8 cellular contexts compared by ENCODE assay signal in the genomic region with DNA sequence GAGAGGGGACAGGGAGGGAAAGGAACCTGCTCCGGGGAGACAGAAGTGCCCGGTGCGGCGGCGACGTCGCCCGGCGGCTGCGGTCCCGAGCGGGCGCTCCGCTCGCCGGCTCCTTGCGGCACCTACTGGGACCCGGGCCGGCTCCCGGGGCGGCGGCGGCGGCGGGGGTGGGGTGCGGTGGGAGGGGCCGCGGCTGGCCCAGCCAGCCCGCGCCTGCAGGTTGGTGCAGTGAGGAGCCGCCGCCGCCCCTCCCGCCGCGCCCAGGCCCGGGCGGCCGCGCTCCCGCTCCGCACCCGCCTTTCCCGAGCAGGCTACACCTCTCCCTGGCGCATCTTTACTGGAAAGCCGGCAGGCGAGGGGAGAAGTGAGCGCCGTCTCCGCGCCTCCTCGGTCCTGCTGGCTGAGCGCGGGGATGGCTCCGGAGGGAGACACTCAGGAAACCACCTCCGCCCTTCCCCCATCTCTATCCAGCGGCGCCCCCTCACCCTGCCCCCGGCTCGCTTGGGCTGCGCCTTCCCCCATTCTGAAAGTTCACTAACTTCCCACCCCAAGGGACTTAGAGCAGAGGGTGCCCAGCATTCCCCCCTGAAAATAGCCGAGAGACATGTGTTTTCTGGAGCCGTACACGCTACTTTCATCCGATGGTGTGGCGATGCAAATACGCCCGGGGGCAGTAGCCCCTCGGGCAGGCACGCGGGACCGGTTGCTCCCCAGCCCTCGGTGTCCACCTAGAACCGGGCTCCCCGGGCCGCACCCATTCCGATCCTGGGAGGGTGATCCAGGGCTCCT. TPM values are rescaled to one million over a fixed set of nuclear protein-coding genes. Genes with fewer than 3 reads are reported as not detected.
DNase-seq lines count a peak whose midpoint lies in the region; ATAC-seq, FAIRE-seq and TF ChIP-seq lines count a peak whose summit lies in the region.

Gene PLD5 (minus strand): TSS at position 127 of the 789 bp plus-strand sequence.

- POLR2A ChIA-PET in CD8-positive, alpha-beta memory T cell (lab: Charles Lee), result no interaction called here
- POLR2A ChIA-PET in K562 (lab: Yijun Ruan, JAX) (interaction anchor here (0.7 kb wide), 1 partner anchor 20 kb away, joined by 3 read pairs; no protein-coding TSS in a partner anchor), HepG2 (lab: Yijun Ruan, JAX) (no interaction called here)

- no peak within 1 kb of the TSS for H2AFZ ChIP-seq in K562 (ENCODE audit: low read depth, low read length)
- no peak within 1 kb of the TSS for H2AFZ ChIP-seq in HepG2 (ENCODE audit: low read length)

- H3K36me3 Mint-ChIP-seq in CD8-positive, alpha-beta memory T cell, result no peaks in the 10 kb centered on the region

- H3K27ac ChIP-seq in CD8-positive, alpha-beta memory T cell (ENCODE audit: low read depth, low read length), result no peak within 1 kb of the TSS
- H3K27ac ChIP-seq in K562 (ENCODE audit: extremely low read depth, low read depth, low read length), result no peak within 1 kb of the TSS
- H3K27ac ChIP-seq in HepG2 (ENCODE audit: extremely low read length, insufficient read depth, low read length), result no peak within 1 kb of the TSS
- H3K27ac ChIP-seq in urinary bladder (ENCODE audit: low read depth), result no peak within 1 kb of the TSS

- no peaks in the 10 kb centered on the region for H3K79me2 ChIP-seq in K562 (ENCODE audit: control insufficient read depth, insufficient read depth, low read length)
- no peaks in the 10 kb centered on the region for H3K79me2 ChIP-seq in HepG2 (ENCODE audit: insufficient read depth, low read length)

- H3K4me3 ChIP-seq in CD8-positive, alpha-beta memory T cell (ENCODE audit: low read length), result no peak within 1 kb of the TSS
- H3K4me3 ChIP-seq in MG63 (peak within 1 kb of the TSS; percentile 27), K562 (no peak within 1 kb of the TSS), HepG2 (replicated peaks in 1 of 3; ENCODE audit: insufficient read depth in 1 of 3, low read depth in 2 of 3, low read length in 3 of 3) (peak within 1 kb of the TSS in 2 of 3 experiments; percentile 31 to 43; a peak in 2 of 6 replicates), urinary bladder (ENCODE audit: low read depth, low read length) (peak within 1 kb of the TSS; percentile 43)

- H3K9me3 ChIP-seq in CD8-positive, alpha-beta memory T cell (ENCODE audit: low read length), result no peaks in the 10 kb centered on the region
- no peaks in the 10 kb centered on the region for H3K9me3 ChIP-seq in MG63
- no peaks in the 10 kb centered on the region for H3K9me3 ChIP-seq in K562 (replicated peaks; ENCODE audit: control insufficient read depth, insufficient read depth, low read depth, low read length)
- no peaks in the 10 kb centered on the region for H3K9me3 ChIP-seq in HepG2 (ENCODE audit: low read length)

- H3K27me3 ChIP-seq in CD8-positive, alpha-beta memory T cell (ENCODE audit: insufficient read depth, low read length, poor library complexity, severe bottlenecking), result peaks cover 11% of the 10 kb centered on the region
- H3K27me3 ChIP-seq in MG63, result peaks cover 37% of the 10 kb centered on the region
- H3K27me3 ChIP-seq in K562 (ENCODE audit: control insufficient read depth in 2 of 2, insufficient read depth in 2 of 2, low read length in 2 of 2), result peaks cover 3 to 4% of the 10 kb centered on the region in 2 experiments; a peak in 1 of 5 replicates
- H3K27me3 ChIP-seq in HepG2 (ENCODE audit: control insufficient read depth in 1 of 2, insufficient read depth in 2 of 2, low read length in 2 of 2), result peaks cover 3 to 35% of the 10 kb centered on the region in 2 experiments; a peak in 4 of 5 replicates

- H3K27ac Mint-ChIP-seq in CD8-positive, alpha-beta memory T cell, result no peak within 1 kb of the TSS

- 5% methylated on average over 19 of the region's 77 CpGs for WGBS in K562 (ENCODE audit: insufficient coverage, low coverage, missing lambda C conversion rate)
- 22% methylated on average over 15 of the region's 77 CpGs for WGBS in HepG2 (ENCODE audit: low lambda C conversion rate)
- under 1% methylated on average over 77 of the region's 77 CpGs for WGBS in urinary bladder

- H3K27me3 Mint-ChIP-seq in CD8-positive, alpha-beta memory T cell, result peaks cover 38 to 56% of the 10 kb centered on the region in 2 donors

- no TSS peak for BruUV-seq in K562 (replicated peaks; lab: Mats Ljungman, UMichigan)
- no TSS peak for BruUV-seq in HepG2 (replicated peaks; lab: Mats Ljungman, UMichigan)

- intact Hi-C loops in K562 (cut with micrococcal nuclease), result no loop called here
- intact Hi-C loops in HepG2 (cut with micrococcal nuclease; ENCODE audit: unreplicated experiment), result no loop called here

- TF ChIP-seq CTCF in K562 (IDR thresholded peaks at IDR 0.05 in 2 of 3, conservative IDR thresholded peaks at IDR 0.05 in 1 of 3; ENCODE audit: insufficient read depth in 2 of 3, low read depth in 1 of 3, low read length in 3 of 3), result no peak
- no peak for TF ChIP-seq CTCF in HepG2 (CRISPR knock-in tag; IDR thresholded peaks at IDR 0.05)
- no peak for TF ChIP-seq CTCF in omental fat pad (IDR thresholded peaks at IDR 0.05)

- in situ Hi-C loops in K562 (cut with MboI) (no loop called here), HepG2 (cut with HindIII; ENCODE audit: extremely low pct_ligation_motif_present, low pct_unique_long_range_greater_than_20kb) (no loop called here)

- TF ChIP-seq EP300 in K562 (IDR thresholded peaks at IDR 0.05; ENCODE audit: low read length) (no peak), HepG2 (IDR thresholded peaks at IDR 0.05; ENCODE audit: low read depth in 2 of 2, low read length in 2 of 2) (no peak), HepG2 (CRISPR knock-in tag; IDR thresholded peaks at IDR 0.05; ENCODE audit: borderline replicate concordance) (no peak)

- peaks cover 0 to 2% (median 0%) of the 10 kb centered on the region in 5 donors for H3K9me3 Mint-ChIP-seq in CD8-positive, alpha-beta memory T cell

- no peak for FAIRE-seq in K562 (lab: Jason Lieb, UNC)
- FAIRE-seq in HepG2 (lab: Jason Lieb, UNC), result no peak

- TF ChIP-seq RAD21 in K562 (CRISPR knock-in tag; conservative IDR thresholded peaks at IDR 0.05 in 1 of 2, IDR thresholded peaks at IDR 0.05 in 1 of 2), result no peak
- no peak for TF ChIP-seq RAD21 in HepG2 (CRISPR knock-in tag; IDR thresholded peaks at IDR 0.05)

- H3K4me2 ChIP-seq in K562 (ENCODE audit: insufficient read depth, low read length) (no peak within 1 kb of the TSS), HepG2 (ENCODE audit: low read depth, low read length) (peak within 1 kb of the TSS; percentile 51)

- H3K9ac ChIP-seq in K562 (ENCODE audit: insufficient read depth in 1 of 2, low read depth in 2 of 2, low read length in 2 of 2), result no peak within 1 kb of the TSS
- no peak within 1 kb of the TSS for H3K9ac ChIP-seq in HepG2 (ENCODE audit: insufficient read depth, low read depth, low read length)

- no peaks in the 10 kb centered on the region for H3K36me3 ChIP-seq in CD8-positive, alpha-beta memory T cell (ENCODE audit: insufficient read depth, low read length)
- H3K36me3 ChIP-seq in MG63 (no peaks in the 10 kb centered on the region), K562 (ENCODE audit: control insufficient read depth, insufficient read depth, low read length) (no peaks in the 10 kb centered on the region), HepG2 (replicated peaks in 1 of 2; ENCODE audit: control insufficient read depth in 1 of 2, insufficient read depth in 2 of 2, low read length in 2 of 2) (no peaks in the 10 kb centered on the region), urinary bladder (ENCODE audit: insufficient read depth) (no peaks in the 10 kb centered on the region)

- no peaks in the 10 kb centered on the region for H3K4me1 ChIP-seq in CD8-positive, alpha-beta memory T cell (ENCODE audit: insufficient read depth, low read length)
- peaks cover 0 to 12% of the 10 kb centered on the region in 2 experiments; a peak in 1 of 5 replicates for H3K4me1 ChIP-seq in K562 (replicated peaks in 1 of 2; ENCODE audit: control insufficient read depth in 2 of 2, insufficient read depth in 2 of 2, low read length in 2 of 2)
- H3K4me1 ChIP-seq in HepG2 (ENCODE audit: insufficient read depth, low read length), result 0 out of 2 replicates have a peak, but pooled peaks cover 5% of the 10 kb centered on the region
- H3K4me1 ChIP-seq in urinary bladder (ENCODE audit: insufficient read depth), result no peaks in the 10 kb centered on the region

- DNase-seq in CD8-positive, alpha-beta memory T cell, result no peak
- DNase-seq in MG63, result peak; percentile 33
- DNase-seq in K562 (ENCODE audit: extremely low read depth in 1 of 4, low spot score in 3 of 4), result peak in 2 of 4 experiments; percentile 40 to 41
- no peak for DNase-seq in HepG2 (ENCODE audit: low spot score)
- DNase-seq in central memory CD4-positive, alpha-beta T cell, result no peak
- DNase-seq in omental fat pad (ENCODE audit: low spot score), result no peak

- peaks cover 5 to 21% (median 7%) of the 10 kb centered on the region in 3 donors for H3K4me1 Mint-ChIP-seq in CD8-positive, alpha-beta memory T cell

- TF ChIP-seq POLR2A in K562 (conservative IDR thresholded peaks at IDR 0.05) (no peak), HepG2 (IDR thresholded peaks at IDR 0.05; ENCODE audit: insufficient read depth in 1 of 2, low read depth in 2 of 2, low read length in 2 of 2) (no peak)

- no peaks in the 10 kb centered on the region for H3K9me1 ChIP-seq in K562 (ENCODE audit: control insufficient read depth, insufficient read depth, low read length)

- CTCF ChIA-PET in CD8-positive, alpha-beta memory T cell (lab: Charles Lee), result no interaction called here
- CTCF ChIA-PET in K562 (lab: Yijun Ruan, JAX; ENCODE audit: low intra/inter-chr PET ratio) (no interaction called here), HepG2 (lab: Yijun Ruan, JAX; ENCODE audit: low intra/inter-chr PET ratio, low total read pairs) (no interaction called here)

- ATAC-seq in K562 (peak; percentile 79), HepG2 (peak; percentile 63), GM18861 (IDR thresholded peaks at IDR 0.05; ENCODE audit: unreplicated experiment) (no peak), omental fat pad (ENCODE audit: low FRiP score) (no peak)

- peak within 1 kb of the TSS; percentile 6 to 68 (median 30) for H3K4me3 Mint-ChIP-seq in CD8-positive, alpha-beta memory T cell

- H4K20me1 ChIP-seq in K562 (replicated peaks; ENCODE audit: control insufficient read depth, insufficient read depth, low read length), result no peaks in the 10 kb centered on the region
- no peaks in the 10 kb centered on the region for H4K20me1 ChIP-seq in HepG2 (ENCODE audit: insufficient read depth, low read length)

RNA-seq across cellular contexts. Expression of gene PLD5, which starts in this region (rescaled TPM):
- not detected for total RNA-seq in CD8-positive, alpha-beta memory T cell
- polyA plus RNA-seq in CD8-positive, alpha-beta memory T cell, result not detected
- 0.03 TPM in 1 of 2 replicates, not detected in the other for total RNA-seq in MG63 (2014; rRNA removed; shearing (Covaris generic); ENCODE audit: low replicate concordance)
- not detected in 2 replicates for total RNA-seq in K562 (2011; cell fraction: chromatin; rRNA removed; ENCODE audit: low replicate concordance)
- not detected in 2 replicates for total RNA-seq in K562 (2011; cell fraction: nucleolus; rRNA removed)
- not detected in 2 replicates for total RNA-seq in K562 (2011; cell fraction: nucleoplasm; rRNA removed)
- total RNA-seq in K562 (2014; rRNA removed) (not detected in 2 replicates), K562 (2014; rRNA removed; fragmentation: Illumina TruSeq; extraction: Trizol) (not detected in 2 replicates), K562 (2015; rRNA removed; fragmentation: Illumina TruSeq; extraction: Trizol) (not detected in 2 replicates), K562 (2021) (not detected in 2 replicates), HepG2 (2016; rRNA removed; fragmentation: Illumina TruSeq; extraction: Trizol) (not detected in 2 replicates), urinary bladder (0.58 TPM), omental fat pad (under 1 TPM; 0.28 to 0.79 (median 0.34) TPM)
- polyA plus RNA-seq in K562 (2011; rRNA removed) (not detected in 2 replicates), K562 (2014; fragmentation: Illumina TruSeq; extraction: Trizol) (not detected in 2 replicates), K562 (2014; fragmentation: Nextera tagmentation; extraction: Ambion mirVana) (not detected), K562 (2014; rRNA removed) (not detected in 2 replicates), HepG2 (2011; rRNA removed) (not detected in 2 replicates), urinary bladder (0.16 TPM)
- polyA plus RNA-seq in K562 (2011; cell fraction: cytosol; rRNA removed), result not detected in 2 replicates
- not detected in 2 replicates for polyA plus RNA-seq in K562 (2011; cell fraction: nucleus; rRNA removed)
- polyA plus RNA-seq in K562 (2012), result not detected in 2 replicates
- polyA minus RNA-seq in K562 (2011; rRNA and poly(A)+ RNA removed), result not detected in 2 replicates
- polyA minus RNA-seq in K562 (2011; cell fraction: cytosol; rRNA and poly(A)+ RNA removed), result not detected in 2 replicates
- not detected in 2 replicates for polyA minus RNA-seq in K562 (2011; cell fraction: nucleus; rRNA and poly(A)+ RNA removed)
- not detected in 2 replicates for total RNA-seq in HepG2 (2016; cell fraction: cytosol; rRNA removed; fragmentation: Illumina TruSeq; extraction: Trizol; ENCODE audit: low read depth)
- not detected in 2 replicates for total RNA-seq in HepG2 (2016; cell fraction: insoluble cytoplasmic fraction; rRNA removed; fragmentation: Illumina TruSeq; extraction: Trizol)
- total RNA-seq in HepG2 (2016; cell fraction: membrane; rRNA removed; fragmentation: Illumina TruSeq; extraction: Trizol), result not detected in 2 replicates
- not detected in 2 replicates for total RNA-seq in HepG2 (2016; cell fraction: nucleus; rRNA removed; fragmentation: Illumina TruSeq; extraction: Trizol)
- polyA plus RNA-seq in HepG2 (2011; cell fraction: cytosol; rRNA removed), result not detected in 2 replicates
- polyA plus RNA-seq in HepG2 (2011; cell fraction: nucleus; rRNA removed), result not detected in 2 replicates
- not detected in 2 replicates for polyA plus RNA-seq in HepG2 (2012)
- not detected in 2 replicates for polyA plus RNA-seq in HepG2 (2016; cell fraction: cytosol; fragmentation: Illumina TruSeq; extraction: Trizol; ENCODE audit: low read depth)
- not detected in 2 replicates for polyA plus RNA-seq in HepG2 (2016; cell fraction: insoluble cytoplasmic fraction; fragmentation: Illumina TruSeq; extraction: Trizol; ENCODE audit: low read depth)
- not detected in 2 replicates for polyA plus RNA-seq in HepG2 (2016; cell fraction: membrane; fragmentation: Illumina TruSeq; extraction: Trizol; ENCODE audit: low read depth)
- not detected in 2 replicates for polyA plus RNA-seq in HepG2 (2016; cell fraction: nucleus; fragmentation: Illumina TruSeq; extraction: Trizol; ENCODE audit: insufficient read depth, low read depth)
- polyA minus RNA-seq in HepG2 (2011; rRNA and poly(A)+ RNA removed; ENCODE audit: low replicate concordance), result not detected in 2 replicates
- not detected in 2 replicates for polyA minus RNA-seq in HepG2 (2011; cell fraction: cytosol; rRNA and poly(A)+ RNA removed)
- polyA minus RNA-seq in HepG2 (2011; cell fraction: nucleus; rRNA and poly(A)+ RNA removed), result not detected in 2 replicates

Comparison
In these comparisons a context has a peak if more than half of its experiments do, and no peak if none do; other contexts are left out.
1. Peak in DNase-seq and H3K4me3 ChIP-seq in MG63; RNA of the gene not detected or under 1 TPM.
2. Peak in ATAC-seq in K562; RNA of the gene not detected or under 1 TPM.
3. Peak in ATAC-seq, H3K4me3 ChIP-seq and H3K4me2 ChIP-seq in HepG2; RNA of the gene not detected or under 1 TPM.